ENCODE assay signal across 26 cellular contexts in genomic region chr4:58809948-58810347, GRCh38.
DNase-seq lines count a peak whose midpoint lies in the region; ATAC-seq, FAIRE-seq and TF ChIP-seq lines count a peak whose summit lies in the region.
"Had no signal": no experiment of that assay in that cellular context is flagged by ENCODE, and none has a peak within 500 bp of the region (broad histone marks: within the 10 kb centered on the region; RNA-seq: fewer than 3 reads in every experiment).

No MANE protein-coding gene starts in this region.

- H3K27me3 Mint-ChIP-seq in activated CD4-positive, alpha-beta memory T cell treated with anti-CD3 and anti-CD28 coated beads for 36 hours, result no peaks in the 10 kb centered on the region
- H3K27me3 Mint-ChIP-seq: CD4-positive, alpha-beta T cell had no signal

- no peaks in the 10 kb centered on the region for H3K27me3 ChIP-seq in GM12878 (replicated peaks in 1 of 2; ENCODE audit: control insufficient read depth in 2 of 2, insufficient read depth in 2 of 2, low read length in 1 of 2)
- H3K27me3 ChIP-seq: BLaER1 had no signal

- TF ChIP-seq POLR2A in GM12878 (IDR thresholded peaks at IDR 0.05; ENCODE audit: low read depth, low read length), result no peak

- H3K79me2 ChIP-seq in GM12878 (ENCODE audit: control insufficient read depth, insufficient read depth, low read length), result no peaks in the 10 kb centered on the region

- H3K9ac ChIP-seq in GM12878 (ENCODE audit: control insufficient read depth, insufficient read depth, low read length), result no peak overlapping the region
- H3K9ac ChIP-seq: BLaER1, KMS-11, SK-N-SH had no signal

- SMC1A ChIA-PET in GM12878 (lab: Charles Lee; ENCODE audit: uncharacterized antibody, unreplicated experiment), result interaction anchor here (1.2 kb wide), 1 partner anchor 87 kb away, joined by 3 read pairs; no protein-coding TSS in a partner anchor

- H2AFZ ChIP-seq in GM12878 (ENCODE audit: control insufficient read depth, low read depth, low read length), result no peak overlapping the region
- H2AFZ ChIP-seq: PC-9 had no signal

- no peak overlapping the region for H3K4me2 ChIP-seq in GM12878 (ENCODE audit: control insufficient read depth, insufficient read depth)
- H3K4me2 ChIP-seq: BLaER1, KMS-11, PC-9, SK-N-SH had no signal

- no peak for TF ChIP-seq CTCF in 22Rv1 (IDR thresholded peaks at IDR 0.05)
- no peak for TF ChIP-seq CTCF in GM12878 (IDR thresholded peaks at IDR 0.05 in 2 of 3, conservative IDR thresholded peaks at IDR 0.05 in 1 of 3; ENCODE audit: control insufficient read depth in 2 of 3, extremely low read depth in 1 of 3, insufficient read depth in 1 of 3, low read depth in 3 of 3, low read length in 3 of 3)

- H3K4me3 Mint-ChIP-seq in activated CD4-positive, alpha-beta memory T cell treated with anti-CD3 and anti-CD28 coated beads for 36 hours, result no peak overlapping the region
- H3K4me3 Mint-ChIP-seq: CD4-positive, alpha-beta T cell had no signal

- H4K20me1 ChIP-seq in GM12878 (ENCODE audit: control insufficient read depth, insufficient read depth), result no peaks in the 10 kb centered on the region
- H4K20me1 ChIP-seq: BLaER1 had no signal

- H3K9me3 ChIP-seq in GM12878 (replicated peaks; ENCODE audit: control insufficient read depth, insufficient read depth, low read length), result no peaks in the 10 kb centered on the region
- no peaks in the 10 kb centered on the region for H3K9me3 ChIP-seq in mesodermal cell (ENCODE audit: control insufficient read depth, low read length)
- H3K9me3 ChIP-seq: BLaER1, SK-N-SH had no signal

- H3K4me3 ChIP-seq in GM12878 (no peak overlapping the region), mesodermal cell (ENCODE audit: extremely low read depth, insufficient read depth, low read length, poor library complexity, severe bottlenecking) (no peak overlapping the region)
- H3K4me3 ChIP-seq: BLaER1, PC-9 had no signal

- FAIRE-seq in GM12878 (lab: Jason Lieb, UNC), result no peak
- FAIRE-seq: GM18507, H54, HTR-8/SVneo had no signal

- intact Hi-C loops in GM12878 (cut with micrococcal nuclease; ENCODE audit: unreplicated experiment), result no loop called here
- intact Hi-C loops in activated CD4-positive, alpha-beta memory T cell treated with anti-CD3 and anti-CD28 coated beads for 36 hours (cut with micrococcal nuclease), result no loop called here

- DNase-seq in NCI-H226 (peak; percentile 45), GM12878 (ENCODE audit: low read depth, low spot score) (no peak), NCI-H2227 treated with DMSO at 0.1 percent for 48 hours (lab: John Stamatoyannopoulos, UW) (no peak)
- DNase-seq in activated CD4-positive, alpha-beta memory T cell treated with anti-CD3 and anti-CD28 coated beads for 36 hours, result no peak
- DNase-seq: CD4-positive, alpha-beta T cell; COR-L47; DMS 273 treated with DMSO at 0.1 percent for 48 hours; IMR-90; NCI-H1092 treated with DMSO at 0.1 percent for 48 hours; NCI-H1436 treated with DMSO at 0.1 percent for 48 hours; NCI-H2081; NCI-H2171; NCI-H446; NCI-H526 treated with DMSO at 0.1 percent for 48 hours; PC-9; RPMI8226; SHP77 treated with DMSO at 0.1 percent for 48 hours had no signal

- BruUV-seq in GM12878 (replicated peaks; lab: Mats Ljungman, UMichigan), result no TSS peak

- WGBS in GM12878 (ENCODE audit: insufficient coverage, insufficient replicate concordance, low lambda C conversion rate, missing lambda C conversion rate), result 0% methylated on average over 2 of the region's 2 CpGs
- 60% methylated on average over 1 of the region's 2 CpGs; no CpG with 5 or more reads in 1 of the 2 experiments for WGBS in mesodermal cell (ENCODE audit: insufficient coverage in 2 of 2), 2 experiments

- H3K4me1 ChIP-seq in GM12878 (ENCODE audit: control insufficient read depth, insufficient read depth, low read length) (no peaks in the 10 kb centered on the region), mesodermal cell (ENCODE audit: control insufficient read depth, insufficient read depth, low read length, poor library complexity, severe bottlenecking) (peaks cover 19% of the 10 kb centered on the region)
- H3K4me1 ChIP-seq: BLaER1 had no signal

- no peak overlapping the region for H3K27ac Mint-ChIP-seq in activated CD4-positive, alpha-beta memory T cell treated with anti-CD3 and anti-CD28 coated beads for 36 hours
- H3K27ac Mint-ChIP-seq: CD4-positive, alpha-beta T cell had no signal

- RAD21 ChIA-PET in GM12878 (lab: Charles Lee; ENCODE audit: unreplicated experiment), result no interaction called here

- TF ChIP-seq RAD21 in GM12878 (IDR thresholded peaks at IDR 0.05; ENCODE audit: insufficient read depth, low read depth, low read length), result no peak

- no peaks in the 10 kb centered on the region for H3K36me3 Mint-ChIP-seq in activated CD4-positive, alpha-beta memory T cell treated with anti-CD3 and anti-CD28 coated beads for 36 hours

- no peak for TF ChIP-seq EP300 in GM12878 (IDR thresholded peaks at IDR 0.05; ENCODE audit: borderline replicate concordance in 1 of 2, control insufficient read depth in 1 of 2, low read depth in 2 of 2, low read length in 2 of 2)

- peak; percentile 45 for ATAC-seq in GM12878
- ATAC-seq in GM21717 (IDR thresholded peaks at IDR 0.05; ENCODE audit: unreplicated experiment), result no peak

- in situ Hi-C loops in GM12878 (cut with MboI), result no loop called here

- H3K27ac ChIP-seq in 22Rv1 (peak overlapping the region; percentile 12; the same call in 1 of the 2 replicates), GM12878 (ENCODE audit: control insufficient read depth, insufficient read depth) (no peak overlapping the region), mesodermal cell (ENCODE audit: low read depth, low read length, severe bottlenecking) (peak overlapping the region; percentile 43)
- H3K27ac ChIP-seq: BLaER1, KMS-11, PC-9 had no signal

- H3K9me3 Mint-ChIP-seq in activated CD4-positive, alpha-beta memory T cell treated with anti-CD3 and anti-CD28 coated beads for 36 hours, result peaks cover 15% of the 10 kb centered on the region

- CTCF ChIA-PET in GM12878 (lab: Yijun Ruan, JAX), result no interaction called here
- CTCF ChIA-PET in activated CD4-positive, alpha-beta memory T cell treated with anti-CD3 and anti-CD28 coated beads for 36 hours (lab: Charles Lee), result no interaction called here

- no peaks in the 10 kb centered on the region for H3K4me1 Mint-ChIP-seq in activated CD4-positive, alpha-beta memory T cell treated with anti-CD3 and anti-CD28 coated beads for 36 hours (ENCODE audit: low read depth)

- H3K36me3 ChIP-seq in GM12878 (ENCODE audit: control insufficient read depth in 2 of 2, insufficient read depth in 2 of 2, low read length in 1 of 2) (no peaks in the 10 kb centered on the region), mesodermal cell (ENCODE audit: control insufficient read depth, insufficient read depth, low read length) (no peaks in the 10 kb centered on the region)
- H3K36me3 ChIP-seq: BLaER1 had no signal

- POLR2A ChIA-PET in GM12878 (lab: Charles Lee), result no interaction called here
- POLR2A ChIA-PET in activated CD4-positive, alpha-beta memory T cell treated with anti-CD3 and anti-CD28 coated beads for 36 hours (lab: Charles Lee), result no interaction called here

TF ChIP-seq in GM12878, 131 proteins besides CTCF, POLR2A, EP300 and RAD21:
- TF ChIP-seq TCF7 (IDR thresholded peaks at IDR 0.05; ENCODE audit: borderline replicate concordance) (no peak), CEBPB (IDR thresholded peaks at IDR 0.05; ENCODE audit: borderline replicate concordance in 1 of 2, low read depth in 2 of 2, low read length in 2 of 2) (no peak), BMI1 (IDR thresholded peaks at IDR 0.05; ENCODE audit: borderline replicate concordance) (no peak), HCFC1 (IDR thresholded peaks at IDR 0.05; ENCODE audit: low read length) (no peak), ATF7 (IDR thresholded peaks at IDR 0.05; ENCODE audit: low read depth) (peak; percentile 67)
